In the genomic region with DNA sequence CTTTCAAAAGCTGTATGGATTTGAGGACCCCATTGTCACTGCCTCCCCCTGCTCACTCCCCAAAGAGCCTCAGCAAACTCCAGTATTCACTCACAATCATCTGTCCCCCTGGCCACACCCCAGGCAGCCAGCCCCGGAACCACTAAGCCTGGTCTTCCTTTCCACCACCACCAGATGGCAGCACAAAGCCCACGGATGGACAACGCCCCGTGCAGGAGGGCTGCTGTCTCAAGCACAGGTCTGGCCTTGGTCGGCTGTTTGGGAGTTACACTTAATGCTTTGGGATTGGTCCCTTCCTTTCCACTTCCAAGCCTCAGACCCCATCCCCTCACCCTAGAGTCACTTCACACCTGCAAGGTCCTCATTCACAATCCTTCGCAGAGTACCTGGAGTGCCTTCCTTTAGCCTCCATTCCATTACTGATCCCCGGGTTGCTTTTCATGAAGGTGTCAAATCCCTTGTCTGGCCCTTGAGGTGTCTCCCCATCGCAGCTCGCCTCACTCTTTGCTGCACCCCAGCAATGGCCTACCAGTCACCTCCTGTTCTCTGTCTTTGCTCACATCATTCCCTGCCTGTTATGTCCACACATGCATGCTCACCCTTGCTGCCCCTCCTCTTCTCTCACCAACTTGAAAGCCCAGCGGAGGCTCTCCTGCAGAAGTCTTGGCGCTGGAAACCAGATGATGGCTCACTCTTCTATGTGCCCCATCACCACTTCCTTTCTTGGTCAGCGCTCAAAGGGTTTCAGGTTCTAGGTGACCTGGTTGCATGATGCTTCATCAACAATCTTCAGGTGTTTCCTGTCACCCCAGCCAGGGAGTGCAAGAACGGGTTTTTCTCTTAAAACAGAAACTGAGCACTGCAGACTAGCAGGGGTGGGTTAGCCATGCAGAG, we compare ENCODE assay signal across 8 cellular contexts. TPM values are rescaled to one million over a fixed set of nuclear protein-coding genes. Genes with fewer than 3 reads are reported as not detected.
DNase-seq lines count a peak whose midpoint lies in the region; ATAC-seq and TF ChIP-seq lines count a peak whose summit lies in the region.

No MANE protein-coding gene starts in this region.

- H3K27me3 ChIP-seq in BLaER1 (no peaks in the 10 kb centered on the region), colonic mucosa (no peaks in the 10 kb centered on the region), lung (ENCODE audit: control insufficient read depth, insufficient read depth) (no peaks in the 10 kb centered on the region)

- H3K4me3 ChIP-seq in BLaER1 (no peak overlapping the region), colonic mucosa (no peak overlapping the region), lung (no peak overlapping the region)

- peak overlapping the region; percentile 75 for H3K4me2 ChIP-seq in BLaER1

- no peak overlapping the region for H3K27ac ChIP-seq in BLaER1
- H3K27ac ChIP-seq in colonic mucosa, result peak overlapping the region; percentile 40
- H3K27ac ChIP-seq in lung (ENCODE audit: low read depth in 1 of 2, low read length in 1 of 2), result no peak overlapping the region

- H3K9ac ChIP-seq in BLaER1 (no peak overlapping the region), colonic mucosa (ENCODE audit: low read depth in 2 of 2, low read length in 2 of 2) (peak overlapping the region in 1 of 2 donors; percentile 37)

- H3K4me1 ChIP-seq in BLaER1 (peaks cover 46% of the 10 kb centered on the region), colonic mucosa (no peaks in the 10 kb centered on the region), lung (ENCODE audit: control insufficient read depth in 2 of 2, insufficient read depth in 2 of 2, low read length in 2 of 2) (no peaks in the 10 kb centered on the region)

- 25 to 28% methylated on average over 13 of the region's 13 CpGs for WGBS in lung, 2 donors

- no peaks in the 10 kb centered on the region for H4K20me1 ChIP-seq in BLaER1

- intact Hi-C loops in colonic mucosa (cut with DNase I), result loop anchor here (5.0 kb wide), 2 partner anchors 136 to 151 kb away; no protein-coding TSS in a partner anchor

- H3K9me3 ChIP-seq in BLaER1 (no peaks in the 10 kb centered on the region), colonic mucosa (no peaks in the 10 kb centered on the region), lung (ENCODE audit: control insufficient read depth in 2 of 2, insufficient read depth in 1 of 2, low read length in 1 of 2) (no peaks in the 10 kb centered on the region)

- ATAC-seq in HG03175 (IDR thresholded peaks at IDR 0.05; ENCODE audit: unreplicated experiment), result peak; percentile 64
- peak; percentile 50 for ATAC-seq in lung (ENCODE audit: insufficient read depth, low FRiP score)

- DNase-seq in GM19238 (ENCODE audit: insufficient read length, low spot score) (peak; percentile 44), NCI-H460 (ENCODE audit: extremely low read depth, low read depth) (peak; percentile 60), colonic mucosa (peak; percentile 80), lung (ENCODE audit: low spot score) (peak; percentile 83)
- peak; percentile 83 to 87 for DNase-seq in activated CD4-positive, alpha-beta T cell treated with anti-CD3 and anti-CD28 coated beads for 4 hours
- DNase-seq in stimulated activated CD8-positive, alpha-beta memory T cell treated with anti-CD3 and anti-CD28 coated beads, Interleukin-15, amount 100 ng/mL, for 48 hours (ENCODE audit: low read depth in 2 of 2), result peak; percentile 71 to 73

- no peaks in the 10 kb centered on the region for H3K36me3 ChIP-seq in BLaER1
- no peaks in the 10 kb centered on the region for H3K36me3 ChIP-seq in colonic mucosa
- H3K36me3 ChIP-seq in lung (ENCODE audit: control insufficient read depth in 2 of 2, insufficient read depth in 2 of 2, low read length in 2 of 2), result no peaks in the 10 kb centered on the region

- TF ChIP-seq CTCF in colonic mucosa (IDR thresholded peaks at IDR 0.05), result peak; percentile 80
- TF ChIP-seq CTCF in lung (IDR thresholded peaks at IDR 0.05; ENCODE audit: control extremely low read depth, extremely low read depth), result peak; percentile 64

RNA-seq across cellular contexts. Expression of gene KCNA2, which starts 24.9 kb away (rescaled TPM):
- total RNA-seq in NCI-H460 (2014; rRNA removed; shearing (Covaris generic)), result not detected in 2 replicates
- polyA plus RNA-seq in NCI-H460 (2014; cell fraction: nucleus; rRNA removed), result not detected in 2 replicates
- total RNA-seq in colonic mucosa, result under 1 TPM; 0.17 to 0.61 TPM
- total RNA-seq in lung, result under 1 TPM; 0.25 to 0.68 TPM
- polyA plus RNA-seq in lung, result under 1 TPM; 0.02 to 0.06 TPM

RNA-seq across cellular contexts. Expression of gene KCNA3, which starts 43.7 kb away (rescaled TPM):
- total RNA-seq in NCI-H460 (2014; rRNA removed; shearing (Covaris generic)), result not detected in 2 replicates
- polyA plus RNA-seq in NCI-H460 (2014; cell fraction: nucleus; rRNA removed), result not detected in 2 replicates
- total RNA-seq in colonic mucosa (1 to 10 TPM in 1 of 2 donors, under 1 TPM in 1; 0.93 to 1.4 TPM), lung (10 to 100 TPM in 1 of 2 donors, 1 to 10 TPM in 1; 5.4 to 10.2 TPM)
- 1 to 10 TPM in 1 of 2 donors, under 1 TPM in 1; 0.75 to 2.5 TPM for polyA plus RNA-seq in lung
